In the genomic region with DNA sequence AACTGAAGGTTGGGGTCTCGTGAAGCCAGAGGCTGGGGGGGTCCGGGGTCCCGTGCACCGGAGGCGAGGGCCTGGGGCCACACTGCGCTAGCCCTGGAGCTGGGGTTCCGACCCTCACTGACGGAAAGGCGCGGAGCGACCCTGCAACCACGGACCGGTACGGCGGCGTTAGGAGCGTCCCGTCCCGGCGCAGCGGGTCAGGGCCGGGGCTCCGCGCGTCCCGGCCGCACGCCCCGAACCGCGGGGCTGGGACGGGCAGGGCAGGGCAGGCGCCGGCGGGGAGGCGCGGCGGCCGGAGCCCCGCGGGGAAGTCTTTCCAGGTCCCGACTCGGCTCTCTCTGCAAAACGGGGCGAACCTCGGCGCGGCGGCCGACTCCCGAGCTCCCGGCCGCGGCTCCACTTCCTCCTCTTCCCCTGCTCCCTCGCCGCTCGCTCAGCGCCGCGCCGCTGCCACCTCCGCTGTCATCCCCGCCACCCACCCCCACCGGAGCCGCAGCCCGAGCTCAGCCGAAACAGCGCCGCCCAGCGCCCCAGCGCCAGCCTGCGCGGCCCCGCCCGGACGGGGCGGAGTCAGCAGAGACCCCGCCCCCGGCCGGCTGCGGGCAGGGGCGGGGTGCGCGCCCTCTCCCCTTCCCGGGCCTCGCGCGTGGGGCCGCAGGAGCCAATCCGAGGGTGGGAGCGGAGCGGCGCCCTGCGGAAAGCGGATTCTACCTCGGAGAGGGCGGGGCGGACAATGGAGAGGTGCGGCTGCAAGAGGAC, we compare ENCODE assay signal across 1 cellular context.
TF ChIP-seq lines count a peak whose summit lies in the region.

A gene with protein sequence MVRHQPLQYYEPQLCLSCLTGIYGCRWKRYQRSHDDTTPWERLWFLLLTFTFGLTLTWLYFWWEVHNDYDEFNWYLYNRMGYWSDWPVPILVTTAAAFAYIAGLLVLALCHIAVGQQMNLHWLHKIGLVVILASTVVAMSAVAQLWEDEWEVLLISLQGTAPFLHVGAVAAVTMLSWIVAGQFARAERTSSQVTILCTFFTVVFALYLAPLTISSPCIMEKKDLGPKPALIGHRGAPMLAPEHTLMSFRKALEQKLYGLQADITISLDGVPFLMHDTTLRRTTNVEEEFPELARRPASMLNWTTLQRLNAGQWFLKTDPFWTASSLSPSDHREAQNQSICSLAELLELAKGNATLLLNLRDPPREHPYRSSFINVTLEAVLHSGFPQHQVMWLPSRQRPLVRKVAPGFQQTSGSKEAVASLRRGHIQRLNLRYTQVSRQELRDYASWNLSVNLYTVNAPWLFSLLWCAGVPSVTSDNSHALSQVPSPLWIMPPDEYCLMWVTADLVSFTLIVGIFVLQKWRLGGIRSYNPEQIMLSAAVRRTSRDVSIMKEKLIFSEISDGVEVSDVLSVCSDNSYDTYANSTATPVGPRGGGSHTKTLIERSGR (minus strand): TSS at position 509 of the 759 bp plus-strand sequence. CDS start 48,206 bp downstream, outside the sequence.

TF ChIP-seq in HepG2, 621 proteins besides CTCF, POLR2A, EP300 and RAD21 (continued from another document and continues in another):
- TF ChIP-seq, protein P1, sequence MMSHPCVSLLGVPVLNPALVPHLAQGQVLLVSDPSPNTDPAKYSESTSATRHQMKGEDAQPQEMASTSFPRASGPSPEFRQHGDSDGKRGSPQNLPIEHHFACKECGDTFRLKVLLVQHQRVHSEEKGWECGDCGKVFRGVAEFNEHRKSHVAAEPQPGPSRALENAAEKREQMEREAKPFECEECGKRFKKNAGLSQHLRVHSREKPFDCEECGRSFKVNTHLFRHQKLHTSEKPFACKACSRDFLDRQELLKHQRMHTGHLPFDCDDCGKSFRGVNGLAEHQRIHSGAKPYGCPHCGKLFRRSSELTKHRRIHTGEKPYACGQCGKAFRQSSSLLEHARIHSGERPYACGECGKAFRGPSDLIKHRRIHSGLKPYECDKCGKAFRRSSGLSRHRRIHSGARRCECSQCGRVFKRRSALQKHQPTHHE (CRISPR knock-in tag; IDR thresholded peaks at IDR 0.05; ENCODE audit: borderline replicate concordance): no peak
- no peak for TF ChIP-seq ESRRA (CRISPR knock-in tag; IDR thresholded peaks at IDR 0.05; ENCODE audit: low read depth)
- no peak for TF ChIP-seq ZNF569 (CRISPR knock-in tag; IDR thresholded peaks at IDR 0.05; ENCODE audit: borderline replicate concordance)
- TF ChIP-seq, protein P2, sequence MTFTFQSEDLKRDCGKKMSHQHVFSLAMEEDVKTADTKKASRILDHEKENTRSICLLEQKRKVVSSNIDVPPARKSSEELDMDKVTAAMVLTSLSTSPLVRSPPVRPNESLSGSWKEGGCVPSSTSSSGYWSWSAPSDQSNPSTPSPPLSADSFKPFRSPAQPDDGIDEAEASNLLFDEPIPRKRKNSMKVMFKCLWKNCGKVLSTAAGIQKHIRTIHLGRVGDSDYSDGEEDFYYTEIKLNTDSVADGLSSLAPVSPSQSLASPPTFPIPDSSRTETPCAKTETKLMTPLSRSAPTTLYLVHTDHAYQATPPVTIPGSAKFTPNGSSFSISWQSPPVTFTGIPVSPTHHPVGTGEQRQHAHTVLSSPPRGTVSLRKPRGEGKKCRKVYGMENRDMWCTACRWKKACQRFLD (CRISPR knock-in tag; IDR thresholded peaks at IDR 0.05; ENCODE audit: borderline replicate concordance): no peak
- no peak for TF ChIP-seq HNRNPUL1 (IDR thresholded peaks at IDR 0.05; ENCODE audit: low read depth, low read length)
- TF ChIP-seq SIN3A (IDR thresholded peaks at IDR 0.05; ENCODE audit: borderline replicate concordance, low read depth, low read length): 0 out of 2 replicates have a peak, but pooled peaks have one; percentile 62
- TF ChIP-seq ZNF343 (CRISPR knock-in tag; IDR thresholded peaks at IDR 0.05): no peak
- TF ChIP-seq, protein P3, sequence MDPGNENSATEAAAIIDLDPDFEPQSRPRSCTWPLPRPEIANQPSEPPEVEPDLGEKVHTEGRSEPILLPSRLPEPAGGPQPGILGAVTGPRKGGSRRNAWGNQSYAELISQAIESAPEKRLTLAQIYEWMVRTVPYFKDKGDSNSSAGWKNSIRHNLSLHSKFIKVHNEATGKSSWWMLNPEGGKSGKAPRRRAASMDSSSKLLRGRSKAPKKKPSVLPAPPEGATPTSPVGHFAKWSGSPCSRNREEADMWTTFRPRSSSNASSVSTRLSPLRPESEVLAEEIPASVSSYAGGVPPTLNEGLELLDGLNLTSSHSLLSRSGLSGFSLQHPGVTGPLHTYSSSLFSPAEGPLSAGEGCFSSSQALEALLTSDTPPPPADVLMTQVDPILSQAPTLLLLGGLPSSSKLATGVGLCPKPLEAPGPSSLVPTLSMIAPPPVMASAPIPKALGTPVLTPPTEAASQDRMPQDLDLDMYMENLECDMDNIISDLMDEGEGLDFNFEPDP (CRISPR knock-in tag; conservative IDR thresholded peaks at IDR 0.05): 0 out of 2 replicates have a peak, but pooled peaks have one; percentile 65
- TF ChIP-seq ZNF775 (CRISPR knock-in tag; IDR thresholded peaks at IDR 0.05; ENCODE audit: borderline replicate concordance): no peak
- no peak for TF ChIP-seq KLF11 (CRISPR knock-in tag; IDR thresholded peaks at IDR 0.05)
- TF ChIP-seq ZNF605 (CRISPR knock-in tag; IDR thresholded peaks at IDR 0.05): no peak
- no peak for TF ChIP-seq TCF7L2 (IDR thresholded peaks at IDR 0.05; ENCODE audit: low read depth, low read length)
- TF ChIP-seq FIP1L1 (IDR thresholded peaks at IDR 0.05; ENCODE audit: borderline replicate concordance, insufficient read depth, low read depth, low read length): no peak
- no peak for TF ChIP-seq SOX6 (IDR thresholded peaks at IDR 0.05)
- TF ChIP-seq SOX6 (CRISPR knock-in tag; IDR thresholded peaks at IDR 0.05): no peak; the same call in 1 of the 2 replicates
- TF ChIP-seq ZNF839 (CRISPR knock-in tag; IDR thresholded peaks at IDR 0.05; ENCODE audit: borderline replicate concordance): 0 out of 2 replicates have a peak, but pooled peaks have one; percentile 14
- TF ChIP-seq, protein P4, sequence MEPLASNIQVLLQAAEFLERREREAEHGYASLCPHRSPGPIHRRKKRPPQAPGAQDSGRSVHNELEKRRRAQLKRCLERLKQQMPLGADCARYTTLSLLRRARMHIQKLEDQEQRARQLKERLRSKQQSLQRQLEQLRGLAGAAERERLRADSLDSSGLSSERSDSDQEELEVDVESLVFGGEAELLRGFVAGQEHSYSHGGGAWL (CRISPR knock-in tag; IDR thresholded peaks at IDR 0.05): peak; percentile 42; the same call in 1 of the 2 replicates
- TF ChIP-seq, protein P5, sequence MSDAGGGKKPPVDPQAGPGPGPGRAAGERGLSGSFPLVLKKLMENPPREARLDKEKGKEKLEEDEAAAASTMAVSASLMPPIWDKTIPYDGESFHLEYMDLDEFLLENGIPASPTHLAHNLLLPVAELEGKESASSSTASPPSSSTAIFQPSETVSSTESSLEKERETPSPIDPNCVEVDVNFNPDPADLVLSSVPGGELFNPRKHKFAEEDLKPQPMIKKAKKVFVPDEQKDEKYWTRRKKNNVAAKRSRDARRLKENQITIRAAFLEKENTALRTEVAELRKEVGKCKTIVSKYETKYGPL (CRISPR knock-in tag; IDR thresholded peaks at IDR 0.05): no peak
- TF ChIP-seq, protein P6, sequence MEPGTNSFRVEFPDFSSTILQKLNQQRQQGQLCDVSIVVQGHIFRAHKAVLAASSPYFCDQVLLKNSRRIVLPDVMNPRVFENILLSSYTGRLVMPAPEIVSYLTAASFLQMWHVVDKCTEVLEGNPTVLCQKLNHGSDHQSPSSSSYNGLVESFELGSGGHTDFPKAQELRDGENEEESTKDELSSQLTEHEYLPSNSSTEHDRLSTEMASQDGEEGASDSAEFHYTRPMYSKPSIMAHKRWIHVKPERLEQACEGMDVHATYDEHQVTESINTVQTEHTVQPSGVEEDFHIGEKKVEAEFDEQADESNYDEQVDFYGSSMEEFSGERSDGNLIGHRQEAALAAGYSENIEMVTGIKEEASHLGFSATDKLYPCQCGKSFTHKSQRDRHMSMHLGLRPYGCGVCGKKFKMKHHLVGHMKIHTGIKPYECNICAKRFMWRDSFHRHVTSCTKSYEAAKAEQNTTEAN (CRISPR knock-in tag; conservative IDR thresholded peaks at IDR 0.05): 0 out of 2 replicates have a peak, but pooled peaks have one; percentile 2
- no peak for TF ChIP-seq ZNF10 (CRISPR knock-in tag; IDR thresholded peaks at IDR 0.05; ENCODE audit: borderline replicate concordance, low read depth)
- no peak for TF ChIP-seq AHR (CRISPR knock-in tag; IDR thresholded peaks at IDR 0.05)
- no peak for TF ChIP-seq ZNF12 (CRISPR knock-in tag; IDR thresholded peaks at IDR 0.05)
- TF ChIP-seq RNF2 (conservative IDR thresholded peaks at IDR 0.05; ENCODE audit: low read depth): no peak
- TF ChIP-seq RFX5 (IDR thresholded peaks at IDR 0.05; ENCODE audit: low read depth, low read length): 0 out of 2 replicates have a peak, but pooled peaks have one; percentile 13
- TF ChIP-seq, protein P7, sequence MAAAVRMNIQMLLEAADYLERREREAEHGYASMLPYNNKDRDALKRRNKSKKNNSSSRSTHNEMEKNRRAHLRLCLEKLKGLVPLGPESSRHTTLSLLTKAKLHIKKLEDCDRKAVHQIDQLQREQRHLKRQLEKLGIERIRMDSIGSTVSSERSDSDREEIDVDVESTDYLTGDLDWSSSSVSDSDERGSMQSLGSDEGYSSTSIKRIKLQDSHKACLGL (CRISPR knock-in tag; IDR thresholded peaks at IDR 0.05): peak; percentile 40; the same call in 1 of the 2 replicates
- TF ChIP-seq, protein P8, sequence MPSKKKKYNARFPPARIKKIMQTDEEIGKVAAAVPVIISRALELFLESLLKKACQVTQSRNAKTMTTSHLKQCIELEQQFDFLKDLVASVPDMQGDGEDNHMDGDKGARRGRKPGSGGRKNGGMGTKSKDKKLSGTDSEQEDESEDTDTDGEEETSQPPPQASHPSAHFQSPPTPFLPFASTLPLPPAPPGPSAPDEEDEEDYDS (CRISPR knock-in tag; IDR thresholded peaks at IDR 0.05): no peak
- TF ChIP-seq, protein P9, sequence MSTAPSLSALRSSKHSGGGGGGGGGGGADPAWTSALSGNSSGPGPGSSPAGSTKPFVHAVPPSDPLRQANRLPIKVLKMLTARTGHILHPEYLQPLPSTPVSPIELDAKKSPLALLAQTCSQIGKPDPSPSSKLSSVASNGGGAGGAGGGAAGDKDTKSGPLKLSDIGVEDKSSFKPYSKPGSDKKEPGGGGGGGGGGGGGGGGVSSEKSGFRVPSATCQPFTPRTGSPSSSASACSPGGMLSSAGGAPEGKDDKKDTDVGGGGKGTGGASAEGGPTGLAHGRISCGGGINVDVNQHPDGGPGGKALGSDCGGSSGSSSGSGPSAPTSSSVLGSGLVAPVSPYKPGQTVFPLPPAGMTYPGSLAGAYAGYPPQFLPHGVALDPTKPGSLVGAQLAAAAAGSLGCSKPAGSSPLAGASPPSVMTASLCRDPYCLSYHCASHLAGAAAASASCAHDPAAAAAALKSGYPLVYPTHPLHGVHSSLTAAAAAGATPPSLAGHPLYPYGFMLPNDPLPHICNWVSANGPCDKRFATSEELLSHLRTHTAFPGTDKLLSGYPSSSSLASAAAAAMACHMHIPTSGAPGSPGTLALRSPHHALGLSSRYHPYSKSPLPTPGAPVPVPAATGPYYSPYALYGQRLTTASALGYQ (CRISPR knock-in tag; IDR thresholded peaks at IDR 0.05): 0 out of 2 replicates have a peak, but pooled peaks have one; percentile 1
- peak; percentile 67 for TF ChIP-seq NFYB (CRISPR knock-in tag; IDR thresholded peaks at IDR 0.05)
- no peak for TF ChIP-seq ZNF121 (CRISPR knock-in tag; IDR thresholded peaks at IDR 0.05)
- no peak for TF ChIP-seq ZNF746 (CRISPR knock-in tag; IDR thresholded peaks at IDR 0.05)
- peak; percentile 24; the same call in 1 of the 2 replicates for TF ChIP-seq ZNF768 (CRISPR knock-in tag; IDR thresholded peaks at IDR 0.05)
- TF ChIP-seq RARA (CRISPR knock-in tag; IDR thresholded peaks at IDR 0.05): no peak
- TF ChIP-seq, protein P10, sequence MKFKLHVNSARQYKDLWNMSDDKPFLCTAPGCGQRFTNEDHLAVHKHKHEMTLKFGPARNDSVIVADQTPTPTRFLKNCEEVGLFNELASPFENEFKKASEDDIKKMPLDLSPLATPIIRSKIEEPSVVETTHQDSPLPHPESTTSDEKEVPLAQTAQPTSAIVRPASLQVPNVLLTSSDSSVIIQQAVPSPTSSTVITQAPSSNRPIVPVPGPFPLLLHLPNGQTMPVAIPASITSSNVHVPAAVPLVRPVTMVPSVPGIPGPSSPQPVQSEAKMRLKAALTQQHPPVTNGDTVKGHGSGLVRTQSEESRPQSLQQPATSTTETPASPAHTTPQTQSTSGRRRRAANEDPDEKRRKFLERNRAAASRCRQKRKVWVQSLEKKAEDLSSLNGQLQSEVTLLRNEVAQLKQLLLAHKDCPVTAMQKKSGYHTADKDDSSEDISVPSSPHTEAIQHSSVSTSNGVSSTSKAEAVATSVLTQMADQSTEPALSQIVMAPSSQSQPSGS (CRISPR knock-in tag; IDR thresholded peaks at IDR 0.05): no peak
- TF ChIP-seq ZNF501 (CRISPR knock-in tag; IDR thresholded peaks at IDR 0.05): 0 out of 2 replicates have a peak, but pooled peaks have one; percentile 28
- TF ChIP-seq RFX3 (CRISPR knock-in tag; IDR thresholded peaks at IDR 0.05): no peak
- no peak for TF ChIP-seq BORCS8-MEF2B (CRISPR knock-in tag; IDR thresholded peaks at IDR 0.05)
- no peak for TF ChIP-seq GFI1 (CRISPR knock-in tag; IDR thresholded peaks at IDR 0.05; ENCODE audit: borderline replicate concordance)
- TF ChIP-seq ZNF441 (CRISPR knock-in tag; IDR thresholded peaks at IDR 0.05; ENCODE audit: borderline replicate concordance): no peak
- TF ChIP-seq ELF3 (CRISPR knock-in tag; IDR thresholded peaks at IDR 0.05): no peak
- TF ChIP-seq, protein P11, sequence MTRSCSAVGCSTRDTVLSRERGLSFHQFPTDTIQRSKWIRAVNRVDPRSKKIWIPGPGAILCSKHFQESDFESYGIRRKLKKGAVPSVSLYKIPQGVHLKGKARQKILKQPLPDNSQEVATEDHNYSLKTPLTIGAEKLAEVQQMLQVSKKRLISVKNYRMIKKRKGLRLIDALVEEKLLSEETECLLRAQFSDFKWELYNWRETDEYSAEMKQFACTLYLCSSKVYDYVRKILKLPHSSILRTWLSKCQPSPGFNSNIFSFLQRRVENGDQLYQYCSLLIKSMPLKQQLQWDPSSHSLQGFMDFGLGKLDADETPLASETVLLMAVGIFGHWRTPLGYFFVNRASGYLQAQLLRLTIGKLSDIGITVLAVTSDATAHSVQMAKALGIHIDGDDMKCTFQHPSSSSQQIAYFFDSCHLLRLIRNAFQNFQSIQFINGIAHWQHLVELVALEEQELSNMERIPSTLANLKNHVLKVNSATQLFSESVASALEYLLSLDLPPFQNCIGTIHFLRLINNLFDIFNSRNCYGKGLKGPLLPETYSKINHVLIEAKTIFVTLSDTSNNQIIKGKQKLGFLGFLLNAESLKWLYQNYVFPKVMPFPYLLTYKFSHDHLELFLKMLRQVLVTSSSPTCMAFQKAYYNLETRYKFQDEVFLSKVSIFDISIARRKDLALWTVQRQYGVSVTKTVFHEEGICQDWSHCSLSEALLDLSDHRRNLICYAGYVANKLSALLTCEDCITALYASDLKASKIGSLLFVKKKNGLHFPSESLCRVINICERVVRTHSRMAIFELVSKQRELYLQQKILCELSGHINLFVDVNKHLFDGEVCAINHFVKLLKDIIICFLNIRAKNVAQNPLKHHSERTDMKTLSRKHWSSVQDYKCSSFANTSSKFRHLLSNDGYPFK (CRISPR knock-in tag; IDR thresholded peaks at IDR 0.05; ENCODE audit: borderline replicate concordance): no peak
- TF ChIP-seq CBX1 (IDR thresholded peaks at IDR 0.05; ENCODE audit: low read depth): no peak
- TF ChIP-seq STAG1 (CRISPR knock-in tag; IDR thresholded peaks at IDR 0.05): peak; percentile 36
- peak; percentile 55 for TF ChIP-seq SAP130 (CRISPR knock-in tag; IDR thresholded peaks at IDR 0.05; ENCODE audit: low read depth)
- TF ChIP-seq TCF12 (IDR thresholded peaks at IDR 0.05): no peak
- 0 out of 2 replicates have a peak, but pooled peaks have one; percentile 29 for TF ChIP-seq TCF12 (CRISPR knock-in tag; IDR thresholded peaks at IDR 0.05)
- 0 out of 2 replicates have a peak, but pooled peaks have one; percentile 33 for TF ChIP-seq ZBTB7A (CRISPR knock-in tag; IDR thresholded peaks at IDR 0.05)
